Comparison of ENCODE assay signal across 11 cellular contexts in genomic region chr2:112821142-112821541, GRCh38. TPM values are rescaled to one million over a fixed set of nuclear protein-coding genes. Genes with fewer than 3 reads are reported as not detected.
DNase-seq lines count a peak whose midpoint lies in the region; ATAC-seq and TF ChIP-seq lines count a peak whose summit lies in the region.
"Had no signal": no experiment of that assay in that cellular context is flagged by ENCODE, and none has a peak within 500 bp of the region (broad histone marks: within the 10 kb centered on the region; RNA-seq: fewer than 3 reads in every experiment).

No MANE protein-coding gene starts in this region.

- DNase-seq in GM12864 (ENCODE audit: low read depth) (peak; percentile 68), posterior cingulate gyrus (no peak), heart left ventricle (no peak), NCI-H2227 (lab: John Stamatoyannopoulos, UW; ENCODE audit: unreplicated experiment) (no peak), T-helper 17 cell (no peak)
- DNase-seq in activated naive CD8-positive, alpha-beta T cell treated with anti-CD3 and anti-CD28 coated beads, Interleukin-2, amount 50 U/mL, for 24 hours: peak; percentile 68
- DNase-seq: SK-N-SH, spleen had no signal

- H3K4me3 ChIP-seq in GM12864 (ENCODE audit: low read depth, low read length) (no peak overlapping the region), heart left ventricle (no peak overlapping the region)
- H3K4me3 ChIP-seq: breast epithelium, spleen had no signal

- peaks cover 0 to 5% (median 0%) of the 10 kb centered on the region in 12 donors for H3K9me3 ChIP-seq in heart left ventricle
- H3K9me3 ChIP-seq in T-helper 17 cell (ENCODE audit: control insufficient read depth, low read length, poor library complexity, severe bottlenecking): no peaks in the 10 kb centered on the region
- H3K9me3 ChIP-seq: breast epithelium, SK-N-SH, spleen had no signal

- no peak for TF ChIP-seq POLR2A in heart left ventricle (IDR thresholded peaks at IDR 0.05)

- no peaks in the 10 kb centered on the region for H3K27me3 ChIP-seq in heart left ventricle
- H3K27me3 ChIP-seq: breast epithelium, spleen had no signal

- peaks cover 0 to 6% (median 0%) of the 10 kb centered on the region in 12 donors for H3K4me1 ChIP-seq in heart left ventricle
- H3K4me1 ChIP-seq: breast epithelium had no signal

- peak overlapping the region; percentile 12 for H3K4me3 Mint-ChIP-seq in activated naive CD8-positive, alpha-beta T cell treated with anti-CD3 and anti-CD28 coated beads, Interleukin-2, amount 50 U/mL, for 24 hours
- no peak overlapping the region for H3K4me3 Mint-ChIP-seq in T-helper 17 cell

- TF ChIP-seq CTCF in GM12864 (IDR thresholded peaks at IDR 0.05; ENCODE audit: low read depth, low read length, missing control alignments): no peak
- TF ChIP-seq CTCF in heart left ventricle (IDR thresholded peaks at IDR 0.05): no peak

- no peaks in the 10 kb centered on the region for H3K36me3 ChIP-seq in heart left ventricle
- H3K36me3 ChIP-seq: breast epithelium, spleen had no signal

- no peak overlapping the region for H3K27ac ChIP-seq in heart left ventricle
- H3K27ac ChIP-seq: breast epithelium, spleen had no signal

- H3K27me3 Mint-ChIP-seq in activated naive CD8-positive, alpha-beta T cell treated with anti-CD3 and anti-CD28 coated beads, Interleukin-2, amount 50 U/mL, for 24 hours: peaks cover 5% of the 10 kb centered on the region
- H3K27me3 Mint-ChIP-seq in T-helper 17 cell: peaks cover 4% of the 10 kb centered on the region

- H3K27ac Mint-ChIP-seq in activated naive CD8-positive, alpha-beta T cell treated with anti-CD3 and anti-CD28 coated beads, Interleukin-2, amount 50 U/mL, for 24 hours: peak overlapping the region; percentile 7
- no peak overlapping the region for H3K27ac Mint-ChIP-seq in T-helper 17 cell

- intact Hi-C loops in posterior cingulate gyrus (cut with DNase I): no loop called here
- intact Hi-C loops in heart left ventricle (cut with DNase I): no loop called here

- H3K36me3 Mint-ChIP-seq in activated naive CD8-positive, alpha-beta T cell treated with anti-CD3 and anti-CD28 coated beads, Interleukin-2, amount 50 U/mL, for 24 hours (ENCODE audit: low read depth): no peaks in the 10 kb centered on the region
- no peaks in the 10 kb centered on the region for H3K36me3 Mint-ChIP-seq in T-helper 17 cell (ENCODE audit: low read depth)

- ATAC-seq in GM19452 (IDR thresholded peaks at IDR 0.05; ENCODE audit: unreplicated experiment): peak; percentile 78
- peak; percentile 80 for ATAC-seq in HG03342 (IDR thresholded peaks at IDR 0.05; ENCODE audit: unreplicated experiment)
- ATAC-seq in activated naive CD8-positive, alpha-beta T cell treated with anti-CD3 and anti-CD28 coated beads, Interleukin-2, amount 50 U/mL, for 24 hours: peak; percentile 99
- ATAC-seq in heart left ventricle: no peak
- no peak for ATAC-seq in T-helper 17 cell

- no peaks in the 10 kb centered on the region for H3K9me3 Mint-ChIP-seq in activated naive CD8-positive, alpha-beta T cell treated with anti-CD3 and anti-CD28 coated beads, Interleukin-2, amount 50 U/mL, for 24 hours

- H3K4me1 Mint-ChIP-seq in activated naive CD8-positive, alpha-beta T cell treated with anti-CD3 and anti-CD28 coated beads, Interleukin-2, amount 50 U/mL, for 24 hours: peaks cover 41% of the 10 kb centered on the region
- peaks cover 9% of the 10 kb centered on the region for H3K4me1 Mint-ChIP-seq in T-helper 17 cell

- WGBS in heart left ventricle, 4 donors: 90 to 97% (median 91%) methylated on average over 5 of the region's 5 CpGs

RNA-seq across cellular contexts. Expression of gene IL1B, which starts 15.4 kb away (rescaled TPM):
- total RNA-seq in heart left ventricle (10 to 100 TPM in 1 of 9 donors, 1 to 10 TPM in 3, under 1 TPM in 1, not detected in 4; 0.68 to 12.3 (median 3.9) TPM), T-helper 17 cell (10 to 100 TPM; 30.8 to 61.2 TPM)
- polyA plus RNA-seq in heart left ventricle: under 1 TPM; 0.27 to 0.49 TPM

RNA-seq across cellular contexts. Expression of gene IL1A, which starts 36.8 kb away (rescaled TPM):
- total RNA-seq in heart left ventricle (under 1 TPM in 1 of 9 donors, not detected in 8; 0.13 TPM), T-helper 17 cell (under 1 TPM; 0.35 to 0.44 TPM)
- not detected for polyA plus RNA-seq in heart left ventricle
- polyA plus RNA-seq: SK-N-SH had no signal

RNA-seq across cellular contexts. Expression of gene CKAP2L, which starts 56.7 kb away (rescaled TPM):
- 1 to 10 TPM in 1 of 9 donors, under 1 TPM in 5, not detected in 3; 0.10 to 4.5 (median 0.33) TPM for total RNA-seq in heart left ventricle
- polyA plus RNA-seq in heart left ventricle: under 1 TPM in 1 of 2 donors, not detected in 1; 0.06 TPM
- total RNA-seq in T-helper 17 cell: under 1 TPM; 0.37 to 0.97 TPM

Comparison
In these comparisons a context has a peak if more than half of its experiments do, and no peak if none do; other contexts are left out.
1. DNase-seq: peak in GM12864 (single experiment) and activated naive CD8-positive, alpha-beta T cell treated with anti-CD3 and anti-CD28 coated beads, Interleukin-2, amount 50 U/mL, for 24 hours (single experiment); none in posterior cingulate gyrus (0 of 10), heart left ventricle (0 of 5), NCI-H2227 (single experiment) and T-helper 17 cell (0 of 3).
2. ATAC-seq: peak in GM19452 (single experiment), HG03342 (single experiment) and activated naive CD8-positive, alpha-beta T cell treated with anti-CD3 and anti-CD28 coated beads, Interleukin-2, amount 50 U/mL, for 24 hours (single experiment); none in heart left ventricle (0 of 4) and T-helper 17 cell (single experiment).